In the genomic region with DNA sequence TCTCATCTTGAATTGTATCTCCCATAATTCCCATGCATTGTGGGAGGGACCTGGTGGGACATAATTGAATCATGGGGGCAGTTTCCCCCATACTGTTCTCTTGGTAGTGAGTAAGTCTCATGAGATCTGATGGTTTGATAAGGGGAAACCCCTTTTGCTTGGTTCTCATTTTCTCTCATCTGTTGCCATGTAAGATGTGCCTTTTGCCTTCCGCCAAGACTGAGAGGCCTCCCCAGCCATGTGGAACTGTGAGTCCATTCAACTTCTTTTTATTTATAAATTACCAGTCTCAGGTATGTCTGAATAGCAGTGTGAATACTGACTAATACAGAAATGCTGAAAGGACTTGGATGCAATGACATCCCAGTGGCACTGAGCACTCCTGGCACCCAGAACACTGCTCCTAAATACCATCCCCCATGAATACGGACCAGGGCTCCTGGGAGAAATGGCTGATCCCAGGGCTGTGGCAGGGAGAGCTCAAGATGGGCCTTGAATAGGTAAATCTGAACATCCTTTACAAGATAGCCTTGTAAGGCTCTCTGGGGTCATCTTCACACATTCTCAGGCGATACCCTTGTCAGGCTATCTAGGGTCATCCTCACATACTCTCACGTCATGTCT, we compare ENCODE assay signal across 26 cellular contexts. TPM values are rescaled to one million over a fixed set of nuclear protein-coding genes. Genes with fewer than 3 reads are reported as not detected.
DNase-seq lines count a peak whose midpoint lies in the region; ATAC-seq lines count a peak whose summit lies in the region.
"Had no signal": no experiment of that assay in that cellular context is flagged by ENCODE, and none has a peak within 500 bp of the region (broad histone marks: within the 10 kb centered on the region; RNA-seq: fewer than 3 reads in every experiment).

No MANE protein-coding gene starts in this region.

- H3K27me3 ChIP-seq in CD8-positive, alpha-beta memory T cell (ENCODE audit: insufficient read depth, low read length, poor library complexity, severe bottlenecking) = no peaks in the 10 kb centered on the region
- H3K27me3 ChIP-seq: gastroesophageal sphincter, right lobe of liver had no signal

- H3K4me1 Mint-ChIP-seq in CD8-positive, alpha-beta memory T cell = peaks cover 11 to 19% (median 13%) of the 10 kb centered on the region in 3 donors
- H3K4me1 Mint-ChIP-seq in immature natural killer cell = peaks cover 13 to 14% of the 10 kb centered on the region in 2 donors
- peaks cover 24 to 45% of the 10 kb centered on the region in 2 donors for H3K4me1 Mint-ChIP-seq in stimulated activated naive B cell treated with anti-CD40 and anti-IgM and Interleukin-4, amounts not matched to agents 10 μg/mL and 1 μg/mL and 100 μg/mL, for 72 hours

- ATAC-seq in stimulated activated naive B cell treated with anti-CD40 and anti-IgM and Interleukin-4, amounts not matched to agents 10 μg/mL and 1 μg/mL and 100 μg/mL, for 72 hours (replicated peaks) = peak; percentile 48 to 57
- ATAC-seq in HG03159 (IDR thresholded peaks at IDR 0.05; ENCODE audit: unreplicated experiment) (no peak), HG02763 (IDR thresholded peaks at IDR 0.05; ENCODE audit: unreplicated experiment) (no peak)
- ATAC-seq: gastroesophageal sphincter, right lobe of liver had no signal

- H3K9me3 ChIP-seq in CD8-positive, alpha-beta memory T cell (ENCODE audit: low read length) = no peaks in the 10 kb centered on the region
- H3K9me3 ChIP-seq: gastroesophageal sphincter, right lobe of liver had no signal

- no peaks in the 10 kb centered on the region for H3K9me3 Mint-ChIP-seq in CD8-positive, alpha-beta memory T cell
- no peaks in the 10 kb centered on the region for H3K9me3 Mint-ChIP-seq in immature natural killer cell
- H3K9me3 Mint-ChIP-seq in stimulated activated naive B cell treated with anti-CD40 and anti-IgM and Interleukin-4, amounts not matched to agents 10 μg/mL and 1 μg/mL and 100 μg/mL, for 72 hours = peaks cover 0 to 6% of the 10 kb centered on the region in 2 donors
- H3K9me3 Mint-ChIP-seq: T-helper 2 cell treated with Interferon-gamma antibody and Interleukin-4, amounts not matched to agents 5 μg/mL and 100 μg/mL, for 36 hours had no signal

- H3K27me3 Mint-ChIP-seq in CD8-positive, alpha-beta memory T cell = no peaks in the 10 kb centered on the region
- peaks cover 2 to 5% (median 5%) of the 10 kb centered on the region in 3 donors for H3K27me3 Mint-ChIP-seq in immature natural killer cell (ENCODE audit: low read depth in 3 of 3)
- H3K27me3 Mint-ChIP-seq in stimulated activated naive B cell treated with anti-CD40 and anti-IgM and Interleukin-4, amounts not matched to agents 10 μg/mL and 1 μg/mL and 100 μg/mL, for 72 hours = no peaks in the 10 kb centered on the region

- CTCF ChIA-PET in CD8-positive, alpha-beta memory T cell (lab: Charles Lee) = interaction anchor here (1.7 kb wide), 1 partner anchor 54 kb away, joined by 4 read pairs; no protein-coding TSS in a partner anchor

- H3K4me3 ChIP-seq in CD8-positive, alpha-beta memory T cell (ENCODE audit: low read length) = no peak overlapping the region
- H3K4me3 ChIP-seq: gastroesophageal sphincter, right lobe of liver, SK-N-MC had no signal

- no peak overlapping the region for H3K27ac ChIP-seq in CD8-positive, alpha-beta memory T cell (ENCODE audit: low read depth, low read length)
- H3K27ac ChIP-seq: C4-2B, gastroesophageal sphincter, right lobe of liver, RWPE1, SK-N-MC had no signal

- DNase-seq in activated effector memory CD4-positive, alpha-beta T cell treated with anti-CD3 and anti-CD28 coated beads, Interleukin-2, amount 50 U/mL, for 16 hours = peak; percentile 58
- DNase-seq in activated effector memory CD4-positive, alpha-beta T cell treated with Interleukin-2 at 50 U/mL for 16 hours = no peak
- no peak for DNase-seq in CD8-positive, alpha-beta memory T cell
- DNase-seq in immature natural killer cell (no peak), NCI-H1694 (lab: John Stamatoyannopoulos, UW) (no peak)
- DNase-seq in stimulated activated naive B cell treated with anti-CD40 and anti-IgM and Interleukin-4, amounts not matched to agents 10 μg/mL and 1 μg/mL and 100 μg/mL, for 72 hours = peak; percentile 61
- DNase-seq: activated CD4-positive, alpha-beta T cell treated with anti-CD3 and anti-CD28 coated beads, Interleukin-2, amount 50 U/mL, for 4 hours; activated naive CD4-positive, alpha-beta T cell treated with Interleukin-2 at 50 U/mL for 16 hours; activated T-cell treated with anti-CD3 and anti-CD28 coated beads for 4 hours; caudate nucleus; dermis blood vessel endothelial cell; hippocampal formation; IMR-90; NCI-H1105; NCI-H2029; NCI-H774; right lobe of liver; substantia nigra had no signal

- H3K36me3 ChIP-seq in CD8-positive, alpha-beta memory T cell (ENCODE audit: insufficient read depth, low read length) = no peaks in the 10 kb centered on the region
- H3K36me3 ChIP-seq: gastroesophageal sphincter, right lobe of liver had no signal

- POLR2A ChIA-PET in CD8-positive, alpha-beta memory T cell (lab: Charles Lee) = interaction anchor here (0.8 kb wide), 1 partner anchor 18 kb away, joined by 4 read pairs; no protein-coding TSS in a partner anchor

- H3K4me1 ChIP-seq in CD8-positive, alpha-beta memory T cell (ENCODE audit: insufficient read depth, low read length) = peaks cover 13% of the 10 kb centered on the region

- peaks cover 0 to 4% (median 0%) of the 10 kb centered on the region in 3 donors for H3K36me3 Mint-ChIP-seq in CD8-positive, alpha-beta memory T cell
- H3K36me3 Mint-ChIP-seq in immature natural killer cell = no peaks in the 10 kb centered on the region
- peaks cover 0 to 14% of the 10 kb centered on the region in 2 donors for H3K36me3 Mint-ChIP-seq in stimulated activated naive B cell treated with anti-CD40 and anti-IgM and Interleukin-4, amounts not matched to agents 10 μg/mL and 1 μg/mL and 100 μg/mL, for 72 hours

- peak overlapping the region in 4 of 7 donors; percentile 22 to 68 (median 44) for H3K4me3 Mint-ChIP-seq in CD8-positive, alpha-beta memory T cell
- H3K4me3 Mint-ChIP-seq in immature natural killer cell = peak overlapping the region in 4 of 5 donors; percentile 8 to 45 (median 40)
- H3K4me3 Mint-ChIP-seq in stimulated activated naive B cell treated with anti-CD40 and anti-IgM and Interleukin-4, amounts not matched to agents 10 μg/mL and 1 μg/mL and 100 μg/mL, for 72 hours = no peak overlapping the region
- H3K4me3 Mint-ChIP-seq: T-helper 2 cell treated with Interferon-gamma antibody and Interleukin-4, amounts not matched to agents 5 μg/mL and 100 μg/mL, for 36 hours had no signal

- peak overlapping the region in 2 of 8 donors; percentile 22 to 74 for H3K27ac Mint-ChIP-seq in CD8-positive, alpha-beta memory T cell
- peak overlapping the region in 4 of 6 donors; percentile 7 to 57 (median 27) for H3K27ac Mint-ChIP-seq in immature natural killer cell
- peak overlapping the region; percentile 95 for H3K27ac Mint-ChIP-seq in stimulated activated naive B cell treated with anti-CD40 and anti-IgM and Interleukin-4, amounts not matched to agents 10 μg/mL and 1 μg/mL and 100 μg/mL, for 72 hours
- H3K27ac Mint-ChIP-seq: T-helper 2 cell treated with Interferon-gamma antibody and Interleukin-4, amounts not matched to agents 5 μg/mL and 100 μg/mL, for 36 hours had no signal

RNA-seq across cellular contexts. Expression of a gene that starts 19.4 kb away (rescaled TPM):
- total RNA-seq in CD8-positive, alpha-beta memory T cell = 10 to 100 TPM; 27.8 to 28.5 TPM
- 45.6 TPM for polyA plus RNA-seq in CD8-positive, alpha-beta memory T cell
- 100 to 1,000 TPM in 2 of 3 donors, 10 to 100 TPM in 1; 68.0 to 134 (median 114) TPM for polyA plus RNA-seq in immature natural killer cell

RNA-seq across cellular contexts. Expression of a gene that starts 52.7 kb away (rescaled TPM):
- total RNA-seq in CD8-positive, alpha-beta memory T cell = not detected
- polyA plus RNA-seq in CD8-positive, alpha-beta memory T cell = 0.17 TPM
- under 1 TPM in 2 of 3 donors, not detected in 1; 0.14 to 0.31 TPM for polyA plus RNA-seq in immature natural killer cell
- polyA plus RNA-seq: neural cell had no signal

Comparison
In these comparisons a context has a peak if more than half of its experiments do, and no peak if none do; other contexts are left out.
1. DNase-seq: peak in activated effector memory CD4-positive, alpha-beta T cell treated with anti-CD3 and anti-CD28 coated beads, Interleukin-2, amount 50 U/mL, for 16 hours (single experiment) and stimulated activated naive B cell treated with anti-CD40 and anti-IgM and Interleukin-4, amounts not matched to agents 10 μg/mL and 1 μg/mL and 100 μg/mL, for 72 hours (single experiment); none in activated effector memory CD4-positive, alpha-beta T cell treated with Interleukin-2 at 50 U/mL for 16 hours (single experiment), CD8-positive, alpha-beta memory T cell (0 of 5), immature natural killer cell (0 of 3) and NCI-H1694 (single experiment).
2. H3K4me3 Mint-ChIP-seq: peak in CD8-positive, alpha-beta memory T cell (4 of 7) and immature natural killer cell (4 of 5); none in stimulated activated naive B cell treated with anti-CD40 and anti-IgM and Interleukin-4, amounts not matched to agents 10 μg/mL and 1 μg/mL and 100 μg/mL, for 72 hours (0 of 2).
3. ATAC-seq: peak in stimulated activated naive B cell treated with anti-CD40 and anti-IgM and Interleukin-4, amounts not matched to agents 10 μg/mL and 1 μg/mL and 100 μg/mL, for 72 hours (2 of 2); none in HG03159 (single experiment) and HG02763 (single experiment).